8 cellular contexts compared by ENCODE assay signal in the genomic region with DNA sequence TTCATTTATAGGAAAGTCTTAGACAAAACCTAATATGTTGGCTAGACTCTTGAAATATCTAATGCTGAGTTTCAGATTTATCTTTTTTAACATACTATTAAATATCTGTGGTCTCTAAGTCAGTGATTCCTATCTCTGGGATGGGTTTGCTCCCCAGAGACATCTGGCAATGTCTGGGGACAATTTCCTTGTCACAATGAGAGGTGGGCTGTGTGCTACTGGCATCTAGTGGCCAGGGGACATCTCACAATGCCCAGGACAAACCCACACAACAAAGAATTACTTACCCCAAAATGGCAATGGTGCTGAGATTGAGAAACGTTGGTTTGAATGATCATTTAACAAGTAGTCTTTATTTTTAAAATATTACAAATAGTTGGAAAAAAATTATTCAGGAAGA.
A peak's percentile ranks its signal among the peaks of the same experiment; 100 is the strongest.
DNase-seq lines count a peak whose midpoint lies in the region; ATAC-seq, FAIRE-seq and TF ChIP-seq lines count a peak whose summit lies in the region.

No MANE protein-coding gene starts in this region.

- H2AFZ ChIP-seq in Loucy (ENCODE audit: low read length) (no peak overlapping the region), GM12878 (ENCODE audit: control insufficient read depth, low read depth, low read length) (no peak overlapping the region)

- DNase-seq in EL (peak; percentile 4), GM12878 (ENCODE audit: low read depth, low spot score) (no peak), posterior vena cava (ENCODE audit: low spot score) (no peak), ovary (no peak), activated gamma-delta T cell (lab: John Stamatoyannopoulos, UW) (no peak)
- no peak for DNase-seq in activated naive CD4-positive, alpha-beta T cell treated with anti-CD3 and anti-CD28 coated beads, Interleukin-2, amount 50 U/mL, for 72 hours (ENCODE audit: low spot score in 2 of 2)

- H3K4me2 ChIP-seq in Loucy (ENCODE audit: low read depth, low read length, poor library complexity, severe bottlenecking): no peak overlapping the region
- H3K4me2 ChIP-seq in GM12878 (ENCODE audit: control insufficient read depth, insufficient read depth): no peak overlapping the region

- no peak for FAIRE-seq in GM12878 (lab: Jason Lieb, UNC)

- H3K79me2 ChIP-seq in Loucy (ENCODE audit: insufficient read depth, low read length) (no peaks in the 10 kb centered on the region), GM12878 (ENCODE audit: control insufficient read depth, insufficient read depth, low read length) (no peaks in the 10 kb centered on the region)

- H3K4me3 ChIP-seq in Loucy (ENCODE audit: low read length, poor library complexity, severe bottlenecking) (no peak overlapping the region), GM12878 (no peak overlapping the region), ovary (no peak overlapping the region)

- TF ChIP-seq CTCF in Loucy (conservative IDR thresholded peaks at IDR 0.05; ENCODE audit: low read length): peak; percentile 83
- TF ChIP-seq CTCF in GM12878 (IDR thresholded peaks at IDR 0.05 in 2 of 3, conservative IDR thresholded peaks at IDR 0.05 in 1 of 3; ENCODE audit: control insufficient read depth in 2 of 3, extremely low read depth in 1 of 3, insufficient read depth in 1 of 3, low read depth in 3 of 3, low read length in 3 of 3): peak; percentile 13 to 36 (median 21); a peak in 4 of 6 replicates
- TF ChIP-seq CTCF in nephron (IDR thresholded peaks at IDR 0.05; ENCODE audit: unreplicated experiment in 3 of 3): peak; percentile 34 to 63 (median 50)
- no peak for TF ChIP-seq CTCF in ovary (IDR thresholded peaks at IDR 0.05)

- SMC1A ChIA-PET in GM12878 (lab: Charles Lee; ENCODE audit: uncharacterized antibody, unreplicated experiment): no interaction called here

- no peaks in the 10 kb centered on the region for H3K36me3 ChIP-seq in Loucy (ENCODE audit: insufficient read depth, low read length)
- H3K36me3 ChIP-seq in GM12878 (ENCODE audit: control insufficient read depth in 2 of 2, insufficient read depth in 2 of 2, low read length in 1 of 2): no peaks in the 10 kb centered on the region
- no peaks in the 10 kb centered on the region for H3K36me3 ChIP-seq in ovary

- H3K9me3 Mint-ChIP-seq in nephron: no peaks in the 10 kb centered on the region
- H3K9me3 Mint-ChIP-seq in activated naive CD4-positive, alpha-beta T cell treated with anti-CD3 and anti-CD28 coated beads, Interleukin-2, amount 50 U/mL, for 72 hours: no peaks in the 10 kb centered on the region

- no peak for TF ChIP-seq EP300 in GM12878 (IDR thresholded peaks at IDR 0.05; ENCODE audit: borderline replicate concordance in 1 of 2, control insufficient read depth in 1 of 2, low read depth in 2 of 2, low read length in 2 of 2)
- TF ChIP-seq EP300 in ovary (IDR thresholded peaks at IDR 0.05): no peak

- H3K27me3 ChIP-seq in Loucy (ENCODE audit: insufficient read depth, low read length, poor library complexity, severe bottlenecking) (no peaks in the 10 kb centered on the region), GM12878 (replicated peaks in 1 of 2; ENCODE audit: control insufficient read depth in 2 of 2, insufficient read depth in 2 of 2, low read length in 1 of 2) (no peaks in the 10 kb centered on the region), ovary (no peaks in the 10 kb centered on the region)

- POLR2A ChIA-PET in GM12878 (lab: Charles Lee): no interaction called here

- no peaks in the 10 kb centered on the region for H3K27me3 Mint-ChIP-seq in nephron (ENCODE audit: low read depth)

- H3K4me3 Mint-ChIP-seq in nephron: no peak overlapping the region

- RAD21 ChIA-PET in GM12878 (lab: Charles Lee; ENCODE audit: unreplicated experiment): no interaction called here

- TF ChIP-seq RAD21 in GM12878 (IDR thresholded peaks at IDR 0.05; ENCODE audit: insufficient read depth, low read depth, low read length): peak; percentile 23; the same call in 1 of the 2 replicates

- H3K27ac ChIP-seq in GM12878 (ENCODE audit: control insufficient read depth, insufficient read depth) (no peak overlapping the region), ovary (no peak overlapping the region)

- H4K20me1 ChIP-seq in Loucy (ENCODE audit: insufficient read depth, low read length, poor library complexity, severe bottlenecking): no peaks in the 10 kb centered on the region
- H4K20me1 ChIP-seq in GM12878 (ENCODE audit: control insufficient read depth, insufficient read depth): no peaks in the 10 kb centered on the region

- CTCF ChIA-PET in GM12878 (lab: Yijun Ruan, JAX): no interaction called here

- intact Hi-C loops in GM12878 (cut with micrococcal nuclease; ENCODE audit: unreplicated experiment) (loop anchor here (1.0 to 5.0 kb wide), 3 partner anchors 94 to 904 kb away; no protein-coding TSS in a partner anchor), posterior vena cava (cut with DNase I) (no loop called here), ovary (cut with DNase I) (no loop called here)

- H3K4me1 ChIP-seq in Loucy (ENCODE audit: insufficient read depth, low read length, poor library complexity, severe bottlenecking) (peaks cover 14% of the 10 kb centered on the region), GM12878 (ENCODE audit: control insufficient read depth, insufficient read depth, low read length) (no peaks in the 10 kb centered on the region), ovary (ENCODE audit: insufficient read depth) (no peaks in the 10 kb centered on the region)

- H3K36me3 Mint-ChIP-seq in nephron (ENCODE audit: low read depth): peaks cover 32% of the 10 kb centered on the region
- no peaks in the 10 kb centered on the region for H3K36me3 Mint-ChIP-seq in activated naive CD4-positive, alpha-beta T cell treated with anti-CD3 and anti-CD28 coated beads, Interleukin-2, amount 50 U/mL, for 72 hours

- BruUV-seq in GM12878 (replicated peaks; lab: Mats Ljungman, UMichigan): no TSS peak

- in situ Hi-C loops in GM12878 (cut with MboI): no loop called here

- H3K9ac ChIP-seq in Loucy (ENCODE audit: low read depth, low read length, poor library complexity, severe bottlenecking) (no peak overlapping the region), GM12878 (ENCODE audit: control insufficient read depth, insufficient read depth, low read length) (no peak overlapping the region)

- no peaks in the 10 kb centered on the region for H3K9me2 ChIP-seq in Loucy (replicated peaks; ENCODE audit: low read depth, low read length)

- H3K9me3 ChIP-seq in Loucy (ENCODE audit: insufficient read depth, low read depth, low read length): no peaks in the 10 kb centered on the region
- no peaks in the 10 kb centered on the region for H3K9me3 ChIP-seq in GM12878 (replicated peaks; ENCODE audit: control insufficient read depth, insufficient read depth, low read length)
- H3K9me3 ChIP-seq in ovary: no peaks in the 10 kb centered on the region

- 0% methylated on average over 1 of the region's 1 CpG for WGBS in GM12878 (ENCODE audit: insufficient coverage, insufficient replicate concordance, low lambda C conversion rate, missing lambda C conversion rate)
- WGBS in ovary, 3 donors: 45 to 57% (median 55%) methylated on average over 1 of the region's 1 CpG

- TF ChIP-seq POLR2A in GM12878 (IDR thresholded peaks at IDR 0.05; ENCODE audit: low read depth, low read length) (no peak), ovary (IDR thresholded peaks at IDR 0.05) (no peak)

- H3K27ac Mint-ChIP-seq in nephron: no peak overlapping the region
- H3K27ac Mint-ChIP-seq in activated naive CD4-positive, alpha-beta T cell treated with anti-CD3 and anti-CD28 coated beads, Interleukin-2, amount 50 U/mL, for 72 hours: no peak overlapping the region

- 0 out of 3 replicates have a peak, but pooled peaks have one; percentile 29 for ATAC-seq in GM12878
- no peak for ATAC-seq in activated naive CD4-positive, alpha-beta T cell treated with anti-CD3 and anti-CD28 coated beads, Interleukin-2, amount 50 U/mL, for 72 hours

- H3F3A ChIP-seq in Loucy (ENCODE audit: low read depth): no peaks in the 10 kb centered on the region

- peaks cover 4% of the 10 kb centered on the region for H3K4me1 Mint-ChIP-seq in nephron

TF ChIP-seq in GM12878, 131 proteins besides CTCF, POLR2A, EP300 and RAD21:
- TF ChIP-seq, protein P1, sequence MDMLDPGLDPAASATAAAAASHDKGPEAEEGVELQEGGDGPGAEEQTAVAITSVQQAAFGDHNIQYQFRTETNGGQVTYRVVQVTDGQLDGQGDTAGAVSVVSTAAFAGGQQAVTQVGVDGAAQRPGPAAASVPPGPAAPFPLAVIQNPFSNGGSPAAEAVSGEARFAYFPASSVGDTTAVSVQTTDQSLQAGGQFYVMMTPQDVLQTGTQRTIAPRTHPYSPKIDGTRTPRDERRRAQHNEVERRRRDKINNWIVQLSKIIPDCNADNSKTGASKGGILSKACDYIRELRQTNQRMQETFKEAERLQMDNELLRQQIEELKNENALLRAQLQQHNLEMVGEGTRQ (IDR thresholded peaks at IDR 0.05; ENCODE audit: borderline replicate concordance, low read depth, low read length): no peak
- peak; percentile 12; the same call in 1 of the 2 replicates for TF ChIP-seq SMC3 (IDR thresholded peaks at IDR 0.05; ENCODE audit: borderline replicate concordance, low read length)

Comparison
In these comparisons a context has a peak if more than half of its experiments do, and no peak if none do; other contexts are left out.
1. CTCF ChIP-seq: peak in Loucy (single experiment), GM12878 (3 of 3) and nephron (3 of 3); none in ovary (0 of 3).